In the genomic region with DNA sequence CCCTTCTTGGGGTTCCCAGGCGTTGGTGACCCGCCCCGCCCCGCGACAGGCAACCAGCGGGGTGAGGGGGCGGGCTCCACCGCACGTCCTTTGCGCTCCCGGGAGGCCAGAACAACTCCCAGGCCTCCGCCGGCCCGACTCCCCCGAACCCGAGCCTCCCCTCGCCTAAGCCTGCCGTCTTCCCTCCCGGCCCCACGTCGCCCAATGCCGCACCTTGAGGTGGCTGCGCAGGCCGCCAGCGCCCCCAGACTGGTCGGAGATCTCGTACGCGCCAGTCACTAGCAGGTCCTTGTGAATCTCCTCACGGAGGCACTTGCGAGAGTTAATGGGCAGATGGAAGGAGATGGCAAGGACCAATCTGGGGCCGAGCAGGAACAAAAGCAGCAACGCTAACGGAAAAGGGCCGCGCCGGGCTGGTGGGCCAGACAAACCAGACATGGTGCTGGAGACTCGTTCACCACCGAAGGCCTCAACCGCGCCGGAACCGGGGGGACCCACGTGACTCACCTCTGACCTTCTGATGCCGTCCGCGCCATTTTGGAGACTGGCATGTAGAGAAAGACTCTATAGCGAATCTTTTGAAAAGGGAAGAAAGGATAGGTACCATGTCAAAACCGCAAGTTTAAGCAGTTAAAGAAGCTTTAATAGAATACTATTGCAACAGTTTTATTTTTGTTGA, we compare ENCODE assay signal across 8 cellular contexts. TPM values are rescaled to one million over a fixed set of nuclear protein-coding genes. Genes with fewer than 3 reads are reported as not detected.
DNase-seq lines count a peak whose midpoint lies in the region; ATAC-seq and TF ChIP-seq lines count a peak whose summit lies in the region.

Gene TMED10 (minus strand): TSS at position 471 of the 679 bp plus-strand sequence. CDS start 33 bp downstream, at position 438.

- H3K4me1 ChIP-seq in breast epithelium, result no peaks in the 10 kb centered on the region

- H3K27me3 ChIP-seq in WERI-Rb-1 (ENCODE audit: insufficient read depth, low read depth, severe bottlenecking) (no peaks in the 10 kb centered on the region), breast epithelium (no peaks in the 10 kb centered on the region)

- DNase-seq in NCI-H1436 (lab: John Stamatoyannopoulos, UW), result peak; percentile 91
- no peak for DNase-seq in NCI-H1436 treated with DMSO at 0.1 percent for 48 hours (lab: John Stamatoyannopoulos, UW)
- peak; percentile 89 to 90 for DNase-seq in NCI-H1930 (lab: John Stamatoyannopoulos, UW)
- DNase-seq in WERI-Rb-1, result peak; percentile 89
- DNase-seq in breast epithelium (ENCODE audit: low spot score in 2 of 2), result peak; percentile 85 to 95
- DNase-seq in iPS-NIHi7 (ENCODE audit: extremely low spot score), result peak; percentile 86
- peak; percentile 74 for DNase-seq in smooth muscle cell of the brain vasculature (ENCODE audit: low read depth, low spot score)

- no peak for TF ChIP-seq CTCF in WERI-Rb-1 (IDR thresholded peaks at IDR 0.05; ENCODE audit: low read depth, low read length)
- peak in 2 of 3 donors; percentile 4 to 29 for TF ChIP-seq CTCF in breast epithelium (IDR thresholded peaks at IDR 0.05)

- ATAC-seq in HG02763 (IDR thresholded peaks at IDR 0.05; ENCODE audit: unreplicated experiment), result peak; percentile 75

- intact Hi-C loops in breast epithelium (cut with DNase I; ENCODE audit: low total_unique reads), result loop anchor here (10.0 kb wide), 1 partner anchor 89 kb away; no protein-coding TSS in a partner anchor

- TF ChIP-seq POLR2A in breast epithelium (IDR thresholded peaks at IDR 0.05), result peak; percentile 58

- H3K27ac ChIP-seq in WERI-Rb-1 (peak within 1 kb of the TSS; percentile 99), breast epithelium (peak within 1 kb of the TSS; percentile 100)

- peak within 1 kb of the TSS; percentile 69 for H3K4me3 ChIP-seq in WERI-Rb-1 (ENCODE audit: low read depth, low read length)
- H3K4me3 ChIP-seq in breast epithelium, result peak within 1 kb of the TSS; percentile 70 to 96 (median 89)

- H3K9me3 ChIP-seq in WERI-Rb-1 (ENCODE audit: severe bottlenecking) (no peaks in the 10 kb centered on the region), breast epithelium (no peaks in the 10 kb centered on the region)

- H3K36me3 ChIP-seq in WERI-Rb-1, result peaks cover 5% of the 10 kb centered on the region
- no peaks in the 10 kb centered on the region for H3K36me3 ChIP-seq in breast epithelium

RNA-seq across cellular contexts. Expression of gene TMED10, which starts in this region (rescaled TPM):
- 100 to 1,000 TPM; 263 to 443 (median 285) TPM for total RNA-seq in breast epithelium
